14 cellular contexts compared by ENCODE assay signal in genomic region chr7:1617957-1618356, GRCh38. TPM values are rescaled to one million over a fixed set of nuclear protein-coding genes. Genes with fewer than 3 reads are reported as not detected.
A peak's percentile ranks its signal among the peaks of the same experiment; 100 is the strongest.
DNase-seq lines count a peak whose midpoint lies in the region; TF ChIP-seq lines count a peak whose summit lies in the region.
"Had no signal": no experiment of that assay in that cellular context is flagged by ENCODE, and none has a peak within 500 bp of the region (broad histone marks: within the 10 kb centered on the region; RNA-seq: fewer than 3 reads in every experiment).

No MANE protein-coding gene starts in this region.

- no peaks in the 10 kb centered on the region for H3K79me2 ChIP-seq in neural progenitor cell (ENCODE audit: low read depth)

- no peaks in the 10 kb centered on the region for H3F3A ChIP-seq in neural progenitor cell (ENCODE audit: low read depth)

- H3K9me3 ChIP-seq in WERI-Rb-1 (ENCODE audit: severe bottlenecking) (no peaks in the 10 kb centered on the region), neural progenitor cell (ENCODE audit: low read depth) (no peaks in the 10 kb centered on the region)
- H3K9me3 ChIP-seq: A549, BE2C had no signal

- H3K4me1 Mint-ChIP-seq in neural progenitor cell: no peaks in the 10 kb centered on the region

- no peak overlapping the region for H3K27ac Mint-ChIP-seq in neural progenitor cell
- H3K27ac Mint-ChIP-seq: CD4-positive, alpha-beta memory T cell had no signal

- no peaks in the 10 kb centered on the region for H3K36me3 ChIP-seq in H7 (replicated peaks; ENCODE audit: control insufficient read depth, insufficient read depth, low read length)
- no peaks in the 10 kb centered on the region for H3K36me3 ChIP-seq in WERI-Rb-1
- H3K36me3 ChIP-seq in neural progenitor cell: no peaks in the 10 kb centered on the region
- H3K36me3 ChIP-seq: BE2C had no signal

- peak overlapping the region; percentile 13 for H3K4me3 Mint-ChIP-seq in neural progenitor cell
- H3K4me3 Mint-ChIP-seq: CD4-positive, alpha-beta memory T cell had no signal

- H3K36me3 Mint-ChIP-seq in neural progenitor cell: no peaks in the 10 kb centered on the region
- H3K36me3 Mint-ChIP-seq: CD4-positive, alpha-beta memory T cell had no signal

- no peak overlapping the region for H2AFZ ChIP-seq in neural progenitor cell (replicated peaks)

- peaks cover 6% of the 10 kb centered on the region for H3K27me3 Mint-ChIP-seq in neural progenitor cell (ENCODE audit: insufficient read depth, low read depth)
- H3K27me3 Mint-ChIP-seq: CD4-positive, alpha-beta memory T cell had no signal

- H3K4me3 ChIP-seq in H7 (ENCODE audit: insufficient read depth, low read depth, low read length): no peak overlapping the region
- no peak overlapping the region for H3K4me3 ChIP-seq in WERI-Rb-1 (ENCODE audit: low read depth, low read length)
- H3K4me3 ChIP-seq in neural progenitor cell: no peak overlapping the region
- H3K4me3 ChIP-seq: A549 had no signal

- peak overlapping the region; percentile 70 for H3K27ac ChIP-seq in WERI-Rb-1
- H3K27ac ChIP-seq in neural progenitor cell: no peak overlapping the region
- H3K27ac ChIP-seq: A549, C4-2B had no signal

- H3K27me3 ChIP-seq in H7 (ENCODE audit: control insufficient read depth, insufficient read depth, low read length): no peaks in the 10 kb centered on the region
- H3K27me3 ChIP-seq in WERI-Rb-1 (ENCODE audit: insufficient read depth, low read depth, severe bottlenecking): no peaks in the 10 kb centered on the region
- H3K27me3 ChIP-seq in neural progenitor cell: no peaks in the 10 kb centered on the region
- H3K27me3 ChIP-seq: BE2C had no signal

- H3K9me3 Mint-ChIP-seq in neural progenitor cell: peaks cover 3% of the 10 kb centered on the region
- H3K9me3 Mint-ChIP-seq: CD4-positive, alpha-beta memory T cell had no signal

- no peaks in the 10 kb centered on the region for H3K4me1 ChIP-seq in neural progenitor cell
- H3K4me1 ChIP-seq: A549, BE2C had no signal

- no peak for TF ChIP-seq CTCF in WERI-Rb-1 (IDR thresholded peaks at IDR 0.05; ENCODE audit: low read depth, low read length)
- TF ChIP-seq CTCF in neural progenitor cell (IDR thresholded peaks at IDR 0.05): no peak

- H3K4me2 ChIP-seq in neural progenitor cell: no peak overlapping the region
- H3K4me2 ChIP-seq: A549 had no signal

- no peak overlapping the region for H3K9ac ChIP-seq in neural progenitor cell

- DNase-seq in H7 (peak; percentile 21), WERI-Rb-1 (no peak), neural progenitor cell (ENCODE audit: low spot score) (no peak), NCI-H1694 (lab: John Stamatoyannopoulos, UW) (no peak), NCI-H1417 treated with DMSO at 0.1 percent for 48 hours (lab: John Stamatoyannopoulos, UW) (no peak), NCI-H226 (no peak)
- DNase-seq: BE2C; CD4-positive, alpha-beta memory T cell; DMS153; DND-41; GDM1; HCEC 1CT had no signal

- H4K20me1 ChIP-seq in neural progenitor cell (ENCODE audit: low read depth): no peaks in the 10 kb centered on the region

RNA-seq across cellular contexts. Expression of gene PSMG3, which starts 48.1 kb away (rescaled TPM):
- total RNA-seq in H7 (2014; rRNA removed; shearing (Covaris generic)): 45.9 and 49.8 TPM in 2 replicates
- total RNA-seq in neural progenitor cell (ENCODE audit: low replicate concordance): 31.1 and 50.3 TPM in 2 replicates

RNA-seq across cellular contexts. Expression of gene ELFN1, which starts 52.1 kb away (rescaled TPM):
- total RNA-seq in H7 (2014; rRNA removed; shearing (Covaris generic)): 16.0 and 19.9 TPM in 2 replicates
- total RNA-seq in neural progenitor cell (ENCODE audit: low replicate concordance): 2.2 and 13.6 TPM in 2 replicates
